ENCODE assay signal across 14 cellular contexts in the genomic region with DNA sequence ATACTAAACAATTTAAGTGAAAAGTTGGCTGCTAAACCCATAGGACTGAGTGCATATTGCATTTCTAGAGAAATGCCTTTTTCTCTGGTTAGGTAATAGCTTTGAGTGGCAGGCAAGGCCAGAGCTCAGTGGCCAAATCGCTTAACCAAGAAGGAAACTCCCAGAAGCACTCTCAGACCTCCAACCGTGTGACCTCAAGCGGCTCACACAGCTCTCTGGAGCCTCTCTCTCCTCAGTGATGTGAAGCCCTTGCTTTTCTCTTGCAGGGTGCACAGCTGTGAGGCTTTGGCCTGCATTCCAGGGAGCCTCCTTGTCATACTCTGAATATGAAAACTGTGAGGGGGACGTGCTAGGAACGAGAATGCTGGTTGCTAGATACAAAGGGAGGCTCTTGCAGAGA.
DNase-seq lines count a peak whose midpoint lies in the region; ATAC-seq lines count a peak whose summit lies in the region.
"Had no signal": no experiment of that assay in that cellular context is flagged by ENCODE, and none has a peak within 500 bp of the region (broad histone marks: within the 10 kb centered on the region; RNA-seq: fewer than 3 reads in every experiment).

No MANE protein-coding gene starts in this region.

- H3K27me3 ChIP-seq in H7 (ENCODE audit: control insufficient read depth, insufficient read depth, low read length): no peaks in the 10 kb centered on the region
- H3K27me3 ChIP-seq: BLaER1, right lobe of liver had no signal

- ATAC-seq in effector memory CD8-positive, alpha-beta T cell (replicated peaks): no peak
- ATAC-seq: HCT116, left colon, right lobe of liver had no signal

- peaks cover 9% of the 10 kb centered on the region for H3K36me3 Mint-ChIP-seq in effector memory CD8-positive, alpha-beta T cell (ENCODE audit: insufficient read depth)

- H3K9me3 Mint-ChIP-seq in effector memory CD8-positive, alpha-beta T cell: no peaks in the 10 kb centered on the region

- peaks cover 10 to 41% of the 10 kb centered on the region in 2 donors for H3K4me1 Mint-ChIP-seq in effector memory CD8-positive, alpha-beta T cell (ENCODE audit: low read depth in 2 of 2)

- no peak overlapping the region for H3K27ac Mint-ChIP-seq in effector memory CD8-positive, alpha-beta T cell

- H3K27ac ChIP-seq in angular gyrus (ENCODE audit: low read depth, low read length): peak overlapping the region; percentile 42
- H3K27ac ChIP-seq: BLaER1, right lobe of liver had no signal

- no peaks in the 10 kb centered on the region for H3K36me3 ChIP-seq in H7 (replicated peaks; ENCODE audit: control insufficient read depth, insufficient read depth, low read length)
- H3K36me3 ChIP-seq: right lobe of liver had no signal

- DNase-seq in H7 (peak; percentile 3), hippocampal formation (lab: John Stamatoyannopoulos, UW) (peak; percentile 22 to 35), putamen (ENCODE audit: low spot score) (peak; percentile 55), mesenteric fat pad (ENCODE audit: low spot score) (no peak), NCI-H345 treated with DMSO at 0.1 percent for 48 hours (lab: John Stamatoyannopoulos, UW; ENCODE audit: unreplicated experiment) (no peak)
- no peak for DNase-seq in effector memory CD8-positive, alpha-beta T cell
- no peak for DNase-seq in stimulated activated CD4-positive, alpha-beta T cell treated with anti-CD3 and anti-CD28 coated beads, Interleukin-4, amount 100 ng/mL, for 1 hour
- DNase-seq: Kasumi-1, NCI-H510A, right lobe of liver had no signal

- no peak overlapping the region for H3K4me3 Mint-ChIP-seq in effector memory CD8-positive, alpha-beta T cell

- H3K4me3 ChIP-seq in H7 (ENCODE audit: insufficient read depth, low read depth, low read length): no peak overlapping the region
- H3K4me3 ChIP-seq: BLaER1, right lobe of liver had no signal

- no peaks in the 10 kb centered on the region for H3K27me3 Mint-ChIP-seq in effector memory CD8-positive, alpha-beta T cell

Comparison
In these comparisons a context has a peak if more than half of its experiments do, and no peak if none do; other contexts are left out.
1. DNase-seq: peak in H7 (single experiment), hippocampal formation (2 of 2) and putamen (single experiment); none in effector memory CD8-positive, alpha-beta T cell (0 of 3), stimulated activated CD4-positive, alpha-beta T cell treated with anti-CD3 and anti-CD28 coated beads, Interleukin-4, amount 100 ng/mL, for 1 hour (single experiment), mesenteric fat pad (single experiment) and NCI-H345 treated with DMSO at 0.1 percent for 48 hours (single experiment).